ENCODE assay signal across 15 cellular contexts in the genomic region with DNA sequence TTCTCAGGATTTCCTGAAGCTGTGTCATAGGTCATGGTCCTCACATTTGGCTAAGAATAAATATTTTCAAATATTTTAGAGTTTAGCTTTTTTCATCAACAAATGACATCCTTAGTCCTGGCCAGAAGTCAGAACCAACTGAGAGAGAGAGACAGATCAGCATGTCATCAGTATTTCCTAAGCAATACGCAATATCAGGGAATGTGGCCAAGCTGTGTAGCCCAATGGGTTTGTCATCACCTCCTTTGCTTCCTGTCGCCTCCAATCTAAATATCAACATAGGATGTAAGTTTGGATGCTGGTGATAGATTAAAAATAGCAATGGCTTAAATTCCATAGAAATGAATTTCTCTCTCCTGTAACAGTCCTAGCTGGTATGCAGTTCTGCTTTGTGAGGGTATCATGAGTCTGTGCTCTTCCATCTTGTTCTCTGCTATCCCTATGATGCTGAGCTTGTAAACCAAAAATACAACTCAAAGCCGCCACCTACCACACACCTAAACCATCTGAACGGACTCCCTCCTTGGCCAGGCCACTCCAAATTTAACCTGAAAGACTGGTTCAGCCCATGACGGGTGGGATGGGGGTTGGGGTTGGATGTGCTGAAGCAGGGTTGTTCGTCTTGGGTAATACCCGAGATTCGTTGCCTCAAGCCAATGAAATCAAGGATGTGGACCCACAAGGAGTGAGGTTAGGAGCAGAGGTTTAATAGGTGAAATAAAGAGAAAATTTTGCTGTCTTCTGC. TPM values are rescaled to one million over a fixed set of nuclear protein-coding genes. Genes with fewer than 3 reads are reported as not detected.
DNase-seq lines count a peak whose midpoint lies in the region; ATAC-seq and TF ChIP-seq lines count a peak whose summit lies in the region.
"Had no signal": no experiment of that assay in that cellular context is flagged by ENCODE, and none has a peak within 500 bp of the region (broad histone marks: within the 10 kb centered on the region; RNA-seq: fewer than 3 reads in every experiment).

No MANE protein-coding gene starts in this region.

- H3K27ac ChIP-seq in AG04450 (ENCODE audit: low read depth, low read length) (peak overlapping the region; percentile 80), caudate nucleus (ENCODE audit: low read depth, low read length) (peak overlapping the region; percentile 2), left lung (peak overlapping the region in 1 of 2 donors; percentile 20)

- H3K36me3 ChIP-seq in left lung = no peaks in the 10 kb centered on the region

- no peaks in the 10 kb centered on the region for H3K27me3 ChIP-seq in AG04450 (ENCODE audit: control insufficient read depth, insufficient read depth, low read length)
- H3K27me3 ChIP-seq in left lung = no peaks in the 10 kb centered on the region

- peak; percentile 51 for ATAC-seq in left lung
- no peak for ATAC-seq in activated T-helper 17 cell treated with anti-CD3 and anti-CD28 coated beads, Interleukin-2, amount 50 U/mL, for 72 hours (replicated peaks)
- ATAC-seq: activated CD8-positive, alpha-beta T cell treated with anti-CD3 and anti-CD28 coated beads for 36 hours had no signal

- H3K4me3 ChIP-seq in AG04450 (ENCODE audit: low read depth, low read length) (no peak overlapping the region), left lung (no peak overlapping the region)

- POLR2A ChIA-PET in AG04450 (lab: Yijun Ruan, JAX) = interaction anchor here (0.6 to 3.1 kb wide), 5 partner anchors 15 to 388 kb away, joined by 3 to 28 read pairs (median 10); no protein-coding TSS in a partner anchor

- H3K4me3 Mint-ChIP-seq in activated T-helper 17 cell treated with anti-CD3 and anti-CD28 coated beads, Interleukin-2, amount 50 U/mL, for 72 hours = no peak overlapping the region
- H3K4me3 Mint-ChIP-seq: activated CD8-positive, alpha-beta T cell treated with anti-CD3 and anti-CD28 coated beads for 36 hours; activated naive CD8-positive, alpha-beta T cell treated with anti-CD3 and anti-CD28 coated beads for 36 hours; T-helper 1 cell treated with Interleukin-12 subunit alpha and Interleukin-12 subunit beta and Interleukin-4 antibody, amounts not matched to agents 30 μg/mL and 1 μg/mL, for 36 hours had no signal

- peaks cover 4% of the 10 kb centered on the region for H3K9me3 Mint-ChIP-seq in activated T-helper 17 cell treated with anti-CD3 and anti-CD28 coated beads, Interleukin-2, amount 50 U/mL, for 72 hours

- peak; percentile 93 for DNase-seq in AG04450 (ENCODE audit: low read depth, low spot score)
- peak; percentile 79 for DNase-seq in HT1080 (ENCODE audit: low read depth)
- no peak for DNase-seq in caudate nucleus (lab: John Stamatoyannopoulos, UW)
- DNase-seq in left lung = no peak
- DNase-seq in activated CD8-positive, alpha-beta memory T cell treated with anti-CD3 and anti-CD28 coated beads for 24 hours = no peak
- no peak for DNase-seq in DMS153 treated with DMSO at 0.1 percent for 48 hours (lab: John Stamatoyannopoulos, UW; ENCODE audit: unreplicated experiment)
- no peak for DNase-seq in activated T-cell treated with anti-CD3 and anti-CD28 coated beads for 4 hours
- DNase-seq: activated CD8-positive, alpha-beta T cell treated with anti-CD3 and anti-CD28 coated beads for 36 hours; activated naive CD8-positive, alpha-beta T cell treated with anti-CD3 and anti-CD28 coated beads for 36 hours; C1 segment of cervical spinal cord; erythroblast; NCI-H1105; NCI-H748 treated with DMSO at 0.1 percent for 48 hours had no signal

- H3K4me1 Mint-ChIP-seq in activated T-helper 17 cell treated with anti-CD3 and anti-CD28 coated beads, Interleukin-2, amount 50 U/mL, for 72 hours = peaks cover 7% of the 10 kb centered on the region

- H3K9me3 ChIP-seq in AG04450 (ENCODE audit: control insufficient read depth, insufficient read depth, low read length) = no peaks in the 10 kb centered on the region; the same call in none of the 2 replicates
- H3K9me3 ChIP-seq in left lung = peaks cover 0 to 4% of the 10 kb centered on the region in 2 donors

- no peak for TF ChIP-seq CTCF in AG04450 (IDR thresholded peaks at IDR 0.05; ENCODE audit: low read depth, low read length)
- no peak for TF ChIP-seq CTCF in left lung (IDR thresholded peaks at IDR 0.05)

- peaks cover 7% of the 10 kb centered on the region for H3K27me3 Mint-ChIP-seq in activated T-helper 17 cell treated with anti-CD3 and anti-CD28 coated beads, Interleukin-2, amount 50 U/mL, for 72 hours
- H3K27me3 Mint-ChIP-seq: activated CD8-positive, alpha-beta T cell treated with anti-CD3 and anti-CD28 coated beads for 36 hours; activated naive CD8-positive, alpha-beta T cell treated with anti-CD3 and anti-CD28 coated beads for 36 hours had no signal

- no peak overlapping the region for H3K27ac Mint-ChIP-seq in activated T-helper 17 cell treated with anti-CD3 and anti-CD28 coated beads, Interleukin-2, amount 50 U/mL, for 72 hours
- H3K27ac Mint-ChIP-seq: activated CD8-positive, alpha-beta T cell treated with anti-CD3 and anti-CD28 coated beads for 36 hours; activated naive CD8-positive, alpha-beta T cell treated with anti-CD3 and anti-CD28 coated beads for 36 hours; T-helper 1 cell treated with Interleukin-12 subunit alpha and Interleukin-12 subunit beta and Interleukin-4 antibody, amounts not matched to agents 30 μg/mL and 1 μg/mL, for 36 hours had no signal

- peaks cover 12 to 28% of the 10 kb centered on the region in 2 donors for H3K4me1 ChIP-seq in left lung

- CTCF ChIA-PET in AG04450 (lab: Charles Lee) = interaction anchor here (1.0 to 2.3 kb wide), 3 partner anchors 16 to 27 kb away, joined by 3 to 6 read pairs (median 6); no protein-coding TSS in a partner anchor

- intact Hi-C loops in left lung (cut with DNase I) = no loop called here

- no peaks in the 10 kb centered on the region for H3K36me3 Mint-ChIP-seq in activated T-helper 17 cell treated with anti-CD3 and anti-CD28 coated beads, Interleukin-2, amount 50 U/mL, for 72 hours (ENCODE audit: low read depth)
- H3K36me3 Mint-ChIP-seq: activated naive CD8-positive, alpha-beta T cell treated with anti-CD3 and anti-CD28 coated beads for 36 hours had no signal

RNA-seq across cellular contexts. Expression of a gene that starts 10.0 kb away (rescaled TPM):
- 0.27 and 0.37 TPM in 2 replicates for polyA plus RNA-seq in AG04450 (2011; rRNA removed)
- not detected in 2 replicates for polyA minus RNA-seq in AG04450 (2011; rRNA and poly(A)+ RNA removed)
- total RNA-seq in HT1080 (2014; rRNA removed; shearing (Covaris generic)) = not detected in 2 replicates
- polyA plus RNA-seq in HT1080 (2015; cell fraction: cytosol; rRNA removed) = not detected in 2 replicates
- not detected in 2 replicates for polyA plus RNA-seq in HT1080 (2015; cell fraction: nucleus; rRNA removed)
- total RNA-seq in left lung = not detected
- not detected for total RNA-seq in activated T-helper 17 cell treated with anti-CD3 and anti-CD28 coated beads, Interleukin-2, amount 50 U/mL, for 72 hours
- total RNA-seq: activated CD8-positive, alpha-beta T cell treated with anti-CD3 and anti-CD28 coated beads for 36 hours; activated naive CD8-positive, alpha-beta T cell treated with anti-CD3 and anti-CD28 coated beads for 36 hours had no signal

RNA-seq across cellular contexts. Expression of a gene that starts 40.3 kb away (rescaled TPM):
- 125 and 151 TPM in 2 replicates for polyA plus RNA-seq in AG04450 (2011; rRNA removed)
- 148 and 175 TPM in 2 replicates for polyA minus RNA-seq in AG04450 (2011; rRNA and poly(A)+ RNA removed)
- total RNA-seq in HT1080 (2014; rRNA removed; shearing (Covaris generic)) = 97.9 and 110 TPM in 2 replicates
- 155 and 156 TPM in 2 replicates for polyA plus RNA-seq in HT1080 (2015; cell fraction: cytosol; rRNA removed)
- 193 and 207 TPM in 2 replicates for polyA plus RNA-seq in HT1080 (2015; cell fraction: nucleus; rRNA removed)
- total RNA-seq in left lung = 10 to 100 TPM; 46.3 to 67.9 TPM
- total RNA-seq in activated T-helper 17 cell treated with anti-CD3 and anti-CD28 coated beads, Interleukin-2, amount 50 U/mL, for 72 hours = 10 to 100 TPM in 1 of 2 donors, 1 to 10 TPM in 1; 8.6 to 10.6 TPM

Comparison
In these comparisons a context has a peak if more than half of its experiments do, and no peak if none do; other contexts are left out.
1. DNase-seq: peak in AG04450 (single experiment) and HT1080 (single experiment); none in caudate nucleus (0 of 61), left lung (0 of 2), activated CD8-positive, alpha-beta memory T cell treated with anti-CD3 and anti-CD28 coated beads for 24 hours (single experiment), DMS153 treated with DMSO at 0.1 percent for 48 hours (single experiment) and activated T-cell treated with anti-CD3 and anti-CD28 coated beads for 4 hours (single experiment).